In genomic region chr16:4487955-4488481, GRCh38 we compare ENCODE assay signal across 10 cellular contexts. TPM values are rescaled to one million over a fixed set of nuclear protein-coding genes. Genes with fewer than 3 reads are reported as not detected.
DNase-seq lines count a peak whose midpoint lies in the region; ATAC-seq and TF ChIP-seq lines count a peak whose summit lies in the region.
"Had no signal": no experiment of that assay in that cellular context is flagged by ENCODE, and none has a peak within 500 bp of the region (broad histone marks: within the 10 kb centered on the region; RNA-seq: fewer than 3 reads in every experiment).

No MANE protein-coding gene starts in this region.

- no peaks in the 10 kb centered on the region for H3K27me3 ChIP-seq in tibial artery
- H3K27me3 ChIP-seq: vagina had no signal

- in situ Hi-C loops in Caki2 (cut with HindIII; ENCODE audit: low pct_unique_long_range_greater_than_20kb, low sequenced_read_pairs), result no loop called here

- no peaks in the 10 kb centered on the region for H3K9me3 ChIP-seq in tibial artery
- H3K9me3 ChIP-seq: vagina had no signal

- POLR2A ChIA-PET in RWPE1 (lab: Yijun Ruan, JAX; ENCODE audit: low non-redundant PET), result interaction anchor here (0.6 to 0.7 kb wide), 3 partner anchors 73 to 287 kb away, joined by 3 to 5 read pairs (median 3); no protein-coding TSS in a partner anchor

- no peak for TF ChIP-seq POLR2A in lower leg skin (IDR thresholded peaks at IDR 0.05)

- 43 to 57% methylated on average over 5 of the region's 5 CpGs for WGBS in lower leg skin, 2 donors

- H3K9me3 Mint-ChIP-seq in effector memory CD8-positive, alpha-beta T cell, result no peaks in the 10 kb centered on the region
- no peaks in the 10 kb centered on the region for H3K9me3 Mint-ChIP-seq in nephron

- H3K36me3 ChIP-seq in tibial artery, result peaks cover 0 to 26% (median 19%) of the 10 kb centered on the region in 3 donors

- intact Hi-C loops in lower leg skin (cut with DNase I; ENCODE audit: low total_unique reads) (no loop called here), tibial artery (cut with DNase I; ENCODE audit: low total_unique reads) (no loop called here)

- H3K27me3 Mint-ChIP-seq in effector memory CD8-positive, alpha-beta T cell, result no peaks in the 10 kb centered on the region
- H3K27me3 Mint-ChIP-seq in nephron (ENCODE audit: low read depth), result no peaks in the 10 kb centered on the region

- H3K4me3 ChIP-seq in lower leg skin (ENCODE audit: low read depth, poor library complexity, severe bottlenecking) (no peak overlapping the region), tibial artery (no peak overlapping the region)
- H3K4me3 ChIP-seq: vagina had no signal

- H3K4me3 Mint-ChIP-seq in effector memory CD8-positive, alpha-beta T cell, result peak overlapping the region; percentile 68 to 77
- no peak overlapping the region for H3K4me3 Mint-ChIP-seq in nephron

- peaks cover 33 to 46% of the 10 kb centered on the region in 2 donors for H3K4me1 Mint-ChIP-seq in effector memory CD8-positive, alpha-beta T cell (ENCODE audit: low read depth in 2 of 2)
- peaks cover 6% of the 10 kb centered on the region for H3K4me1 Mint-ChIP-seq in nephron

- peak; percentile 65 for DNase-seq in Caki2 (ENCODE audit: low read depth)
- no peak for DNase-seq in RWPE1 (ENCODE audit: low spot score)
- no peak for DNase-seq in effector memory CD8-positive, alpha-beta T cell
- DNase-seq in lower leg skin (ENCODE audit: low spot score in 2 of 2), result no peak
- DNase-seq in tibial artery, result no peak
- DNase-seq: NCI-H345 had no signal

- H3K36me3 Mint-ChIP-seq in effector memory CD8-positive, alpha-beta T cell (ENCODE audit: insufficient read depth), result peaks cover 61% of the 10 kb centered on the region
- peaks cover 20% of the 10 kb centered on the region for H3K36me3 Mint-ChIP-seq in nephron (ENCODE audit: low read depth)

- peak overlapping the region; percentile 60 for H3K27ac ChIP-seq in RWPE1
- no peak overlapping the region for H3K27ac ChIP-seq in tibial artery

- peak; percentile 48 for ATAC-seq in effector memory CD8-positive, alpha-beta T cell (replicated peaks)
- ATAC-seq in HG03196 (IDR thresholded peaks at IDR 0.05; ENCODE audit: unreplicated experiment) (no peak), HG03432 (IDR thresholded peaks at IDR 0.05; ENCODE audit: unreplicated experiment) (no peak)

- TF ChIP-seq CTCF in RWPE1 (conservative IDR thresholded peaks at IDR 0.05; ENCODE audit: low read depth), result no peak
- no peak for TF ChIP-seq CTCF in nephron (IDR thresholded peaks at IDR 0.05; ENCODE audit: unreplicated experiment in 3 of 3)
- no peak for TF ChIP-seq CTCF in lower leg skin (IDR thresholded peaks at IDR 0.05)
- TF ChIP-seq CTCF in tibial artery (IDR thresholded peaks at IDR 0.05), result no peak

- H3K27ac Mint-ChIP-seq in effector memory CD8-positive, alpha-beta T cell, result peak overlapping the region; percentile 93 to 94
- peak overlapping the region; percentile 43 to 83 (median 73) for H3K27ac Mint-ChIP-seq in nephron

- CTCF ChIA-PET in RWPE1 (lab: Yijun Ruan, JAX), result interaction anchor here (2.1 kb wide), 1 partner anchor 12 kb away, joined by 11 read pairs; the partner anchor contains the start of gene HMOX2

- no peaks in the 10 kb centered on the region for H3K4me1 ChIP-seq in tibial artery

RNA-seq across cellular contexts. Expression of gene HMOX2, which starts 11.8 kb away (rescaled TPM):
- total RNA-seq in Caki2 (2014; rRNA removed; shearing (Covaris generic); ENCODE audit: low replicate concordance), result 59.7 and 65.0 TPM in 2 replicates
- total RNA-seq in lower leg skin, result 10 to 100 TPM; 48.8 to 70.6 (median 59.0) TPM

RNA-seq across cellular contexts. Expression of gene NMRAL1, which starts 13.6 kb away (rescaled TPM):
- 211 and 290 TPM in 2 replicates for total RNA-seq in Caki2 (2014; rRNA removed; shearing (Covaris generic); ENCODE audit: low replicate concordance)
- total RNA-seq in lower leg skin, result 10 to 100 TPM; 51.9 to 72.8 (median 58.2) TPM

RNA-seq across cellular contexts. Expression of gene CDIP1, which starts 50.6 kb away (rescaled TPM):
- total RNA-seq in Caki2 (2014; rRNA removed; shearing (Covaris generic); ENCODE audit: low replicate concordance), result 0.20 and 1.3 TPM in 2 replicates
- 10 to 100 TPM in 3 of 4 donors, 1 to 10 TPM in 1; 9.9 to 18.4 (median 15.0) TPM for total RNA-seq in lower leg skin

Comparison
In these comparisons a context has a peak if more than half of its experiments do, and no peak if none do; other contexts are left out.
1. H3K4me3 Mint-ChIP-seq: peak in effector memory CD8-positive, alpha-beta T cell (2 of 2); none in nephron (0 of 3).